Comparison of ENCODE assay signal across 1 cellular context in the genomic region with DNA sequence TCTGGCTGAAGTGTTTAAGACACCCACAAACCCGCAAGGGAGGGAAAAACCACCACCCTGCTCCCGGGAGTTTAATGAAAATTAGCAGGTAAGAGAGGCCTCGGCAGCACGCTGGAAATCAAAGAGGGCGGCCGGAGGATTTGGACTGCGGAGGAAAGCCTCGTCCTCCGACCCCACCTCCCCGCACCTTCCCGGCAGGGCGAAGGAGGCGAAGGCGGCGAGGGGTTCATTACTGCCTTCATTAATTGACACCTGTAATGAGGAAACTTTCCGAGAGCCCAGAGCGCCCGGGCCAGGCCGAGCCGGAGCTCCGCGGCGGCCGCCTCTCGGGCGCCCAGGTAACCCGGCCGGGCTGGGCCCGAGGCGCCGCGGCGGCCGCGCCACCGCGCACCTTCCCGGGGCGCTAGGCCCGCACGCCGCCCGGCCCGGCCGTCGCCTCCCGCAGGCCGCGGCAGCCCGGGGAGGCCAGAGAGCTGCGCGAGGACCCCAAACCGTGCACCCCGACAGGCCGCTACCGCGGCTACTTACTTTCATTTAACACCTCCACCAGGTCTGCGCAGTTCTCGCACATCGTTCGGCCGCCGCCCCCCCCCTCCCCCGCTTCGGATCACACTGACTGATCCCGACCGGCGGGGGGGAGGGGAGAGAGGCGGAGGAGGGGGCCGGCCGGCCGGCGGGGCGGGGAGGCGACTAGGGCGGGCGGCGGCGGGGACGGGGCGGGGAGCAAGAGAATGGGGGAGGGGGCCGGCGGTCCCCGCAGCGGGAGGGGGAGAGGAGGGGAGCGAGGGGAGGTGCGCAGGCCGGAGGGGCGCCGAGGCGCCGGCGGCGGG.
TF ChIP-seq lines count a peak whose summit lies in the region.

No MANE protein-coding gene starts in this region.

TF ChIP-seq in HepG2, 621 proteins besides CTCF, POLR2A, EP300 and RAD21 (continued from another document):
- no peak for TF ChIP-seq JDP2 (CRISPR knock-in tag; IDR thresholded peaks at IDR 0.05; ENCODE audit: borderline replicate concordance)
